In the genomic region with DNA sequence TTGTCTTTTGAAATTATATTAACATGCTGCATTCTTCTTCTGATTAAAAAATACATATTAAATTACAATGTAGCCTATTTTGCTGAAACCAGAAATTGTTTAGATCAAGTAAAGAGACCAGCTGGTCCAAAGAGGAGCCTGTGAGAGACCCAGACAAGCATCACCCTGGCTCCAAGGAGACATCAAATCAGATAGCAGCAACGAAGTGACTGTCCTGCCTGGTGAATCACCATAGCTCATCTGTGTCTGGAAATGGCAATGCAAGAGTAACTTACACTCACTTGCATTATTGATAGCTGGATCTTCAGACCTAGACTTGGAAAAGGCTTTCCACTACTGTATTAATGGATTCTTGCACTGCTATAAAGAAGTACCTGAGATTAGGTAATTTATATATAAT, we compare ENCODE assay signal across 35 cellular contexts.
DNase-seq lines count a peak whose midpoint lies in the region; ATAC-seq and TF ChIP-seq lines count a peak whose summit lies in the region.
"Had no signal": no experiment of that assay in that cellular context is flagged by ENCODE, and none has a peak within 500 bp of the region (broad histone marks: within the 10 kb centered on the region; RNA-seq: fewer than 3 reads in every experiment).

No MANE protein-coding gene starts in this region.

- intact Hi-C loops in adrenal gland (cut with DNase I): no loop called here

- H3K27ac ChIP-seq in adrenal gland: no peak overlapping the region
- H3K27ac ChIP-seq in foreskin keratinocyte: no peak overlapping the region
- H3K27ac ChIP-seq: A549, ascending aorta, BLaER1, heart right ventricle, lower lobe of right lung, psoas muscle, tibial artery, vagina had no signal

- no peaks in the 10 kb centered on the region for H3K36me3 Mint-ChIP-seq in HFFc6 (ENCODE audit: low read depth)
- H3K36me3 Mint-ChIP-seq in activated CD4-positive, alpha-beta T cell treated with anti-CD3 and anti-CD28 coated beads, Interleukin-2, amount 10 ng/mL, durations not matched to agents 7 days and 5 days (ENCODE audit: low read depth): no peaks in the 10 kb centered on the region
- H3K36me3 Mint-ChIP-seq: activated naive CD8-positive, alpha-beta T cell; natural killer cell treated with Interleukin-12 subunit alpha and Interleukin-12 subunit beta and Interleukin-15 and Interleukin-18, amount 100 ng/mL, for 72 hours had no signal

- peaks cover 28% of the 10 kb centered on the region for H3K4me1 Mint-ChIP-seq in HFFc6 (ENCODE audit: low read depth)
- no peaks in the 10 kb centered on the region for H3K4me1 Mint-ChIP-seq in activated CD4-positive, alpha-beta T cell treated with anti-CD3 and anti-CD28 coated beads, Interleukin-2, amount 10 ng/mL, durations not matched to agents 7 days and 5 days
- H3K4me1 Mint-ChIP-seq: activated CD4-positive, alpha-beta T cell treated with anti-CD3 and anti-CD28 coated beads, Interleukin-2, amount 10 ng/mL, durations not matched to agents 24 days and 14 days had no signal

- POLR2A ChIA-PET in activated CD4-positive, alpha-beta T cell treated with anti-CD3 and anti-CD28 coated beads, Interleukin-2, amount 10 ng/mL, durations not matched to agents 7 days and 5 days (lab: Charles Lee): no interaction called here

- WGBS in adrenal gland, 4 donors: 25 to 54% (median 46%) methylated on average over 1 of the region's 1 CpG

- no peaks in the 10 kb centered on the region for H3K36me3 ChIP-seq in adrenal gland (replicated peaks in 1 of 2)
- H3K36me3 ChIP-seq: ascending aorta, BLaER1, heart right ventricle, lower lobe of right lung, tibial artery, vagina had no signal

- H3K27ac Mint-ChIP-seq in HFFc6: no peak overlapping the region
- no peak overlapping the region for H3K27ac Mint-ChIP-seq in activated CD4-positive, alpha-beta T cell treated with anti-CD3 and anti-CD28 coated beads, Interleukin-2, amount 10 ng/mL, durations not matched to agents 7 days and 5 days
- H3K27ac Mint-ChIP-seq: activated CD4-positive, alpha-beta T cell treated with anti-CD3 and anti-CD28 coated beads, Interleukin-2, amount 10 ng/mL, durations not matched to agents 24 days and 14 days; activated naive CD8-positive, alpha-beta T cell; effector memory CD8-positive, alpha-beta T cell; natural killer cell treated with Interleukin-12 subunit alpha and Interleukin-12 subunit beta and Interleukin-15 and Interleukin-18, amount 100 ng/mL, for 72 hours had no signal

- no peaks in the 10 kb centered on the region for H3K27me3 Mint-ChIP-seq in HFFc6 (ENCODE audit: insufficient read depth)
- H3K27me3 Mint-ChIP-seq in activated CD4-positive, alpha-beta T cell treated with anti-CD3 and anti-CD28 coated beads, Interleukin-2, amount 10 ng/mL, durations not matched to agents 7 days and 5 days: no peaks in the 10 kb centered on the region
- H3K27me3 Mint-ChIP-seq: activated CD4-positive, alpha-beta T cell treated with anti-CD3 and anti-CD28 coated beads, Interleukin-2, amount 10 ng/mL, durations not matched to agents 24 days and 14 days; activated naive CD8-positive, alpha-beta T cell had no signal

- H3K27me3 ChIP-seq in adrenal gland (no peaks in the 10 kb centered on the region), foreskin keratinocyte (no peaks in the 10 kb centered on the region)
- H3K27me3 ChIP-seq: ascending aorta, BLaER1, heart right ventricle, tibial artery, vagina had no signal

- H3K4me1 ChIP-seq in adrenal gland (replicated peaks in 1 of 2) (peaks cover 0 to 9% of the 10 kb centered on the region in 2 donors), foreskin keratinocyte (no peaks in the 10 kb centered on the region)
- H3K4me1 ChIP-seq: A549, ascending aorta, BLaER1, psoas muscle, vagina had no signal

- no peaks in the 10 kb centered on the region for H3K9me3 ChIP-seq in adrenal gland (replicated peaks in 1 of 3)
- H3K9me3 ChIP-seq: A549, ascending aorta, BLaER1, heart right ventricle, lower lobe of right lung, mucosa of descending colon, psoas muscle, tibial artery, vagina had no signal

- no peak overlapping the region for H3K4me3 Mint-ChIP-seq in HFFc6
- H3K4me3 Mint-ChIP-seq in activated CD4-positive, alpha-beta T cell treated with anti-CD3 and anti-CD28 coated beads, Interleukin-2, amount 10 ng/mL, durations not matched to agents 7 days and 5 days: no peak overlapping the region
- H3K4me3 Mint-ChIP-seq: activated CD4-positive, alpha-beta T cell treated with anti-CD3 and anti-CD28 coated beads, Interleukin-2, amount 10 ng/mL, durations not matched to agents 24 days and 14 days; activated naive CD8-positive, alpha-beta T cell; effector memory CD8-positive, alpha-beta T cell; natural killer cell treated with Interleukin-12 subunit alpha and Interleukin-12 subunit beta and Interleukin-15 and Interleukin-18, amount 100 ng/mL, for 72 hours had no signal

- CTCF ChIA-PET in activated CD4-positive, alpha-beta T cell treated with anti-CD3 and anti-CD28 coated beads, Interleukin-2, amount 10 ng/mL, durations not matched to agents 7 days and 5 days (lab: Charles Lee): no interaction called here

- no peaks in the 10 kb centered on the region for H3K9me3 Mint-ChIP-seq in HFFc6
- no peaks in the 10 kb centered on the region for H3K9me3 Mint-ChIP-seq in activated CD4-positive, alpha-beta T cell treated with anti-CD3 and anti-CD28 coated beads, Interleukin-2, amount 10 ng/mL, durations not matched to agents 7 days and 5 days
- H3K9me3 Mint-ChIP-seq: activated CD4-positive, alpha-beta T cell treated with anti-CD3 and anti-CD28 coated beads, Interleukin-2, amount 10 ng/mL, durations not matched to agents 24 days and 14 days; effector memory CD8-positive, alpha-beta T cell; natural killer cell treated with Interleukin-12 subunit alpha and Interleukin-12 subunit beta and Interleukin-15 and Interleukin-18, amount 100 ng/mL, for 72 hours had no signal

- no peak for TF ChIP-seq CTCF in AG10803 (conservative IDR thresholded peaks at IDR 0.05; ENCODE audit: low read length)
- TF ChIP-seq CTCF in HFFc6 (IDR thresholded peaks at IDR 0.05): no peak
- TF ChIP-seq CTCF in adrenal gland (IDR thresholded peaks at IDR 0.05): no peak
- TF ChIP-seq CTCF in foreskin keratinocyte (conservative IDR thresholded peaks at IDR 0.05): no peak

- no peak overlapping the region for H3K4me3 ChIP-seq in AG10803 (ENCODE audit: low read length)
- H3K4me3 ChIP-seq in adrenal gland: no peak overlapping the region
- H3K4me3 ChIP-seq: A549, ascending aorta, BLaER1, heart right ventricle, lower lobe of right lung, mucosa of descending colon, psoas muscle, tibial artery, vagina had no signal

- peak; percentile 59 for ATAC-seq in foreskin keratinocyte
- no peak for ATAC-seq in HG03108 (IDR thresholded peaks at IDR 0.05; ENCODE audit: unreplicated experiment)
- ATAC-seq: A549; effector memory CD8-positive, alpha-beta T cell; heart right ventricle; lower lobe of right lung; mucosa of descending colon; natural killer cell treated with Interleukin-12 subunit alpha and Interleukin-12 subunit beta and Interleukin-15 and Interleukin-18, amount 100 ng/mL, for 72 hours; psoas muscle; sciatic nerve had no signal

- peak; percentile 56 for DNase-seq in AG10803 (ENCODE audit: low read depth)
- DNase-seq in HFFc6: peak; percentile 68
- DNase-seq in adrenal gland: peak in 5 of 7 donors; percentile 47 to 57 (median 50)
- DNase-seq in foreskin keratinocyte: no peak
- no peak for DNase-seq in activated CD4-positive, alpha-beta T cell treated with anti-CD3 and anti-CD28 coated beads, Interleukin-2, amount 10 ng/mL, durations not matched to agents 7 days and 5 days
- no peak for DNase-seq in activated naive CD4-positive, alpha-beta T cell treated with anti-CD3 and anti-CD28 coated beads, Interleukin-2, amount 50 U/mL, for 16 hours
- DNase-seq in SIG-M5 (lab: John Stamatoyannopoulos, UW): no peak
- DNase-seq: activated CD4-positive, alpha-beta T cell treated with anti-CD3 and anti-CD28 coated beads, Interleukin-2, amount 10 ng/mL, durations not matched to agents 24 days and 14 days; activated effector memory CD4-positive, alpha-beta T cell treated with Interleukin-2 at 50 U/mL for 16 hours; activated T-cell treated with anti-CD3 and anti-CD28 coated beads, Interleukin-2, amount 50 U/mL, for 1 hour; caudate nucleus; cortex of kidney; effector memory CD8-positive, alpha-beta T cell; erythroblast; heart right ventricle; KG1; lower lobe of right lung; mucosa of descending colon; NCI-H1417 treated with DMSO at 0.1 percent for 48 hours; NCI-H2081 treated with DMSO at 0.1 percent for 48 hours; NCI-H345; NCI-H69; occipital lobe; psoas muscle; SHP77 treated with DMSO at 0.1 percent for 48 hours; stimulated activated CD4-positive, alpha-beta T cell treated with anti-CD3 and anti-CD28 coated beads, Interleukin-4, amount 100 ng/mL, for 1 hour; tibial artery had no signal

- no peak for TF ChIP-seq POLR2A in adrenal gland (IDR thresholded peaks at IDR 0.05)

Comparison
In these comparisons a context has a peak if more than half of its experiments do, and no peak if none do; other contexts are left out.
1. DNase-seq: peak in AG10803 (single experiment), HFFc6 (single experiment) and adrenal gland (5 of 7); none in foreskin keratinocyte (0 of 2), activated CD4-positive, alpha-beta T cell treated with anti-CD3 and anti-CD28 coated beads, Interleukin-2, amount 10 ng/mL, durations not matched to agents 7 days and 5 days (single experiment), activated naive CD4-positive, alpha-beta T cell treated with anti-CD3 and anti-CD28 coated beads, Interleukin-2, amount 50 U/mL, for 16 hours (single experiment) and SIG-M5 (single experiment).